ENCODE assay signal across 19 cellular contexts in the genomic region with DNA sequence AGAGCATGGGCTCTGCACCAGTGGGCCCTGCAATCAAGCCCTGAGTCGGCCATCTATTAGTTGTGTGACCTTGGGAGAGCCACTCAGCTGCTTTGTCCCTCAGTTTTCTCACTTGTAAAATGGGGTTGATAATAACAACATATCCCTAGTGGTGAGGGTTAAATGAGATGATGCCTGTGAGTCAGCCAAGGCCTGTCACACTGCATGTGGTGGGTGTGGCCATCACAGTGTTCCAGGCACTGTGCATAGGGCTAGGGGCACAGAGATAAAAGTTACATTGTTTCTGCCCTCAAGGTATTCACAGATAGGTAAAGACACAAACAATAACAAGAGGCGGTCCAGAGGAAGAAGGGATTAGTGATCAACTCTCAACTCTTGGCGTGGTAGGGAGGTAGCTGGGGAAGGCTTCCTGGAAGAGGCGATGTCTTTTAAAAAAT. TPM values are rescaled to one million over a fixed set of nuclear protein-coding genes. Genes with fewer than 3 reads are reported as not detected.
DNase-seq lines count a peak whose midpoint lies in the region; ATAC-seq, FAIRE-seq and TF ChIP-seq lines count a peak whose summit lies in the region.
"Had no signal": no experiment of that assay in that cellular context is flagged by ENCODE, and none has a peak within 500 bp of the region (broad histone marks: within the 10 kb centered on the region; RNA-seq: fewer than 3 reads in every experiment).

No MANE protein-coding gene starts in this region.

- peak; percentile 84 for FAIRE-seq in K562 (lab: Jason Lieb, UNC)
- FAIRE-seq: GM12892, TTC549 had no signal

- H3K4me3 ChIP-seq in SK-N-SH (ENCODE audit: low read depth in 2 of 2, low read length in 1 of 2) (no peak overlapping the region), HCT116 (replicated peaks in 1 of 2; ENCODE audit: low read depth in 1 of 2, low read length in 2 of 2) (no peak overlapping the region), K562 (no peak overlapping the region)

- H3K27me3 Mint-ChIP-seq in nephron progenitor cell (ENCODE audit: low read depth, poor library complexity) = peaks cover 1% of the 10 kb centered on the region
- H3K27me3 Mint-ChIP-seq: activated naive CD8-positive, alpha-beta T cell had no signal

- H3K27ac ChIP-seq in SK-N-SH (ENCODE audit: low read depth in 2 of 2, low read length in 1 of 2) = no peak overlapping the region
- no peak overlapping the region for H3K27ac ChIP-seq in HCT116 (ENCODE audit: low read depth, low read length)
- H3K27ac ChIP-seq in K562 (ENCODE audit: extremely low read depth, low read depth, low read length) = no peak overlapping the region; the same call in 2 of the 3 replicates
- H3K27ac ChIP-seq: 22Rv1 had no signal

- WGBS in SK-N-SH (ENCODE audit: low lambda C conversion rate) = 88% methylated on average over 4 of the region's 4 CpGs
- WGBS in K562 (ENCODE audit: insufficient coverage, low coverage, missing lambda C conversion rate) = 35% methylated on average over 4 of the region's 4 CpGs

- H3K9me3 ChIP-seq in SK-N-SH (no peaks in the 10 kb centered on the region), HCT116 (ENCODE audit: control insufficient read depth in 1 of 2, insufficient read depth in 1 of 2, low read depth in 1 of 2, low read length in 2 of 2) (no peaks in the 10 kb centered on the region), K562 (replicated peaks; ENCODE audit: control insufficient read depth, insufficient read depth, low read depth, low read length) (no peaks in the 10 kb centered on the region)

- H4K20me1 ChIP-seq in SK-N-SH (ENCODE audit: insufficient read depth) = peaks cover 87% of the 10 kb centered on the region
- no peaks in the 10 kb centered on the region for H4K20me1 ChIP-seq in HCT116 (ENCODE audit: insufficient read depth)
- H4K20me1 ChIP-seq in K562 (replicated peaks; ENCODE audit: control insufficient read depth, insufficient read depth, low read length) = peaks cover 15% of the 10 kb centered on the region; the same call in 1 of the 2 replicates

- peaks cover 49% of the 10 kb centered on the region for H3K36me3 Mint-ChIP-seq in nephron progenitor cell (ENCODE audit: low read depth)
- H3K36me3 Mint-ChIP-seq: activated naive CD8-positive, alpha-beta T cell; CD4-positive, alpha-beta memory T cell; naive thymus-derived CD4-positive, alpha-beta T cell had no signal

- H3F3A ChIP-seq in SK-N-SH (replicated peaks; ENCODE audit: insufficient read depth) = peaks cover 21% of the 10 kb centered on the region

- no peak for TF ChIP-seq POLR2A in HCT116 (IDR thresholded peaks at IDR 0.05; ENCODE audit: borderline replicate concordance, extremely low read depth, insufficient read depth, insufficient read length)
- TF ChIP-seq POLR2A in K562 (conservative IDR thresholded peaks at IDR 0.05) = no peak

- H3K9me1 ChIP-seq in K562 (ENCODE audit: control insufficient read depth, insufficient read depth, low read length) = peaks cover 4% of the 10 kb centered on the region

- H2AFZ ChIP-seq in SK-N-SH (ENCODE audit: low read depth) (no peak overlapping the region), HCT116 (ENCODE audit: low read depth, low read length, poor library complexity, severe bottlenecking) (no peak overlapping the region), K562 (ENCODE audit: low read depth, low read length) (no peak overlapping the region)

- TF ChIP-seq RAD21 in SK-N-SH (IDR thresholded peaks at IDR 0.05; ENCODE audit: low read length) = no peak
- TF ChIP-seq RAD21 in HCT116 (IDR thresholded peaks at IDR 0.05; ENCODE audit: low read depth) = no peak
- no peak for TF ChIP-seq RAD21 in K562 (CRISPR knock-in tag; conservative IDR thresholded peaks at IDR 0.05 in 1 of 2, IDR thresholded peaks at IDR 0.05 in 1 of 2)

- no peak overlapping the region for H3K9ac ChIP-seq in SK-N-SH
- no peak overlapping the region for H3K9ac ChIP-seq in HCT116 (ENCODE audit: low read length)
- H3K9ac ChIP-seq in K562 (ENCODE audit: insufficient read depth in 1 of 2, low read depth in 2 of 2, low read length in 2 of 2) = no peak overlapping the region; a peak in 1 of 4 replicates

- DNase-seq in SK-N-SH (no peak), HCT116 (ENCODE audit: low read depth, low spot score) (no peak), K562 (ENCODE audit: extremely low read depth in 1 of 4, low spot score in 3 of 4) (peak; percentile 62 to 81 (median 70)), nephron progenitor cell (no peak), NCI-H1092 (lab: John Stamatoyannopoulos, UW) (no peak)
- DNase-seq in NK-92 treated with Interleukin-12 subunit alpha and Interleukin-12 subunit beta, amount 100 ng/mL, for 24 hours (lab: John Stamatoyannopoulos, UW) = no peak
- DNase-seq: activated CD8-positive, alpha-beta memory T cell treated with anti-CD3 and anti-CD28 coated beads, Interleukin-2, amount 50 U/mL, for 4 hours; CD4-positive, alpha-beta memory T cell; left colon; naive thymus-derived CD4-positive, alpha-beta T cell; NCI-H82; SIG-M5; stimulated activated CD4-positive, alpha-beta T cell treated with anti-CD3 and anti-CD28 coated beads, Interleukin-2, amount 100 ng/mL, for 48 hours had no signal

- POLR2A ChIA-PET in SK-N-SH (lab: Yijun Ruan, JAX) = interaction anchor here (1.2 kb wide), 1 partner anchor 12 kb away, joined by 3 read pairs; no protein-coding TSS in a partner anchor
- POLR2A ChIA-PET in HCT116 (lab: Charles Lee) = no interaction called here
- POLR2A ChIA-PET in K562 (lab: Yijun Ruan, JAX) = interaction anchor here (0.6 to 1.8 kb wide), 2 partner anchors 15 to 19 kb away, joined by 3 to 6 read pairs; no protein-coding TSS in a partner anchor

- RAD21 ChIA-PET in HCT116 (lab: Charles Lee; ENCODE audit: low non-redundant PET in 1 of 2, low total read pairs in 2 of 2, uncharacterized antibody in 2 of 2, unreplicated experiment in 2 of 2) = no interaction called here

- TF ChIP-seq CTCF in SK-N-SH (IDR thresholded peaks at IDR 0.05) = no peak
- no peak for TF ChIP-seq CTCF in HCT116 (IDR thresholded peaks at IDR 0.05 in 2 of 3, conservative IDR thresholded peaks at IDR 0.05 in 1 of 3; ENCODE audit: borderline replicate concordance in 1 of 3, insufficient read depth in 1 of 3, low read depth in 2 of 3, low read length in 2 of 3)
- no peak; a peak in 1 of 6 replicates for TF ChIP-seq CTCF in K562 (IDR thresholded peaks at IDR 0.05 in 2 of 3, conservative IDR thresholded peaks at IDR 0.05 in 1 of 3; ENCODE audit: insufficient read depth in 2 of 3, low read depth in 1 of 3, low read length in 3 of 3)
- no peak for TF ChIP-seq CTCF in nephron progenitor cell (IDR thresholded peaks at IDR 0.05)

- BruUV-seq in HCT116 (replicated peaks; lab: Mats Ljungman, UMichigan) (no TSS peak), K562 (replicated peaks; lab: Mats Ljungman, UMichigan) (no TSS peak)

- H3K27ac Mint-ChIP-seq in nephron progenitor cell = peak overlapping the region; percentile 40
- H3K27ac Mint-ChIP-seq: activated naive CD8-positive, alpha-beta T cell had no signal

- H3K9me2 ChIP-seq in SK-N-SH (no peaks in the 10 kb centered on the region), HCT116 (ENCODE audit: insufficient read depth) (no peaks in the 10 kb centered on the region)

- peaks cover 6 to 23% of the 10 kb centered on the region in 2 experiments for H3K36me3 ChIP-seq in SK-N-SH (replicated peaks in 1 of 2; ENCODE audit: control insufficient read depth in 1 of 2, insufficient read depth in 2 of 2, low read length in 1 of 2)
- no peaks in the 10 kb centered on the region for H3K36me3 ChIP-seq in HCT116 (ENCODE audit: control insufficient read depth in 1 of 2, insufficient read depth in 2 of 2, low read length in 2 of 2)
- H3K36me3 ChIP-seq in K562 (ENCODE audit: control insufficient read depth, insufficient read depth, low read length) = peaks cover 35% of the 10 kb centered on the region; the same call in 2 of the 3 replicates

- H3K79me2 ChIP-seq in SK-N-SH (ENCODE audit: insufficient read depth) (peaks cover 97% of the 10 kb centered on the region), HCT116 (ENCODE audit: insufficient read depth, low read length) (no peaks in the 10 kb centered on the region), K562 (ENCODE audit: control insufficient read depth, insufficient read depth, low read length) (peaks cover 52% of the 10 kb centered on the region)

- ATAC-seq in SK-N-SH treated with all-trans-retinoic acid at 6 μM for 48 hours (no peak), HCT116 (peak; percentile 51), K562 (peak; percentile 79), GM18861 (IDR thresholded peaks at IDR 0.05; ENCODE audit: unreplicated experiment) (no peak)
- ATAC-seq: left colon; naive thymus-derived CD4-positive, alpha-beta T cell had no signal

- H3K4me1 Mint-ChIP-seq in nephron progenitor cell = peaks cover 72% of the 10 kb centered on the region

- TF ChIP-seq EP300 in SK-N-SH (IDR thresholded peaks at IDR 0.05; ENCODE audit: borderline replicate concordance in 1 of 2, low read depth in 1 of 2, low read length in 1 of 2) (no peak), K562 (IDR thresholded peaks at IDR 0.05; ENCODE audit: low read length) (no peak)

- H3K4me3 Mint-ChIP-seq in nephron progenitor cell = no peak overlapping the region
- H3K4me3 Mint-ChIP-seq: activated naive CD8-positive, alpha-beta T cell; CD4-positive, alpha-beta memory T cell had no signal

- CTCF ChIA-PET in SK-N-SH (lab: Yijun Ruan, JAX) = interaction anchor here (0.7 to 1.7 kb wide), 5 partner anchors 14 to 403 kb away, joined by 3 to 8 read pairs (median 5); no protein-coding TSS in a partner anchor
- CTCF ChIA-PET in HCT116 (lab: Charles Lee) = no interaction called here
- CTCF ChIA-PET in K562 (lab: Yijun Ruan, JAX; ENCODE audit: low intra/inter-chr PET ratio) = no interaction called here

- H3K4me2 ChIP-seq in SK-N-SH (no peak overlapping the region), HCT116 (ENCODE audit: low read length) (peak overlapping the region; percentile 72), K562 (ENCODE audit: insufficient read depth, low read length) (no peak overlapping the region; the same call in 1 of the 2 replicates)

- H3K4me1 ChIP-seq in SK-N-SH (ENCODE audit: control insufficient read depth in 1 of 2, insufficient read depth in 2 of 2, low read depth in 1 of 2, low read length in 1 of 2) = peaks cover 16 to 19% of the 10 kb centered on the region in 2 experiments; a peak in 3 of 4 replicates
- peaks cover 84 to 85% of the 10 kb centered on the region in 2 experiments for H3K4me1 ChIP-seq in HCT116 (ENCODE audit: control insufficient read depth in 1 of 2, insufficient read depth in 2 of 2, low read length in 2 of 2)
- peaks cover 36 to 51% of the 10 kb centered on the region in 2 experiments; a peak in 4 of 5 replicates for H3K4me1 ChIP-seq in K562 (replicated peaks in 1 of 2; ENCODE audit: control insufficient read depth in 2 of 2, insufficient read depth in 2 of 2, low read length in 2 of 2)

- in situ Hi-C loops in K562 (cut with MboI) = no loop called here

- intact Hi-C loops in HCT116 (cut with micrococcal nuclease) (no loop called here), K562 (cut with micrococcal nuclease) (no loop called here)

- H3K27me3 ChIP-seq in SK-N-SH (ENCODE audit: insufficient read depth) = no peaks in the 10 kb centered on the region
- no peaks in the 10 kb centered on the region for H3K27me3 ChIP-seq in HCT116 (ENCODE audit: insufficient read depth, low read length)
- H3K27me3 ChIP-seq in K562 (ENCODE audit: control insufficient read depth in 2 of 2, insufficient read depth in 2 of 2, low read length in 2 of 2) = no peaks in the 10 kb centered on the region

- H3K9me3 Mint-ChIP-seq in nephron progenitor cell = no peaks in the 10 kb centered on the region
- H3K9me3 Mint-ChIP-seq: CD4-positive, alpha-beta memory T cell; naive thymus-derived CD4-positive, alpha-beta T cell had no signal

RNA-seq across cellular contexts. Expression of a gene that starts 19.5 kb away (rescaled TPM):
- polyA plus RNA-seq in SK-N-SH (2012; rRNA removed) (3.8 and 4.5 TPM in 2 replicates), K562 (2011; rRNA removed) (5.3 and 9.2 TPM in 2 replicates), K562 (2014; fragmentation: Illumina TruSeq; extraction: Trizol) (1.1 and 1.4 TPM in 2 replicates), K562 (2014; fragmentation: Nextera tagmentation; extraction: Ambion mirVana) (under 1 TPM; 0.10 to 0.13 TPM), K562 (2014; rRNA removed) (4.6 and 6.9 TPM in 2 replicates)
- 2.1 and 3.6 TPM in 2 replicates for polyA plus RNA-seq in SK-N-SH (2012; cell fraction: cytosol; rRNA removed)
- polyA plus RNA-seq in SK-N-SH (2012; cell fraction: nucleus; rRNA removed) = 16.1 and 18.7 TPM in 2 replicates
- total RNA-seq in HCT116 (2021; ENCODE audit: unreplicated experiment) (6.6 TPM), K562 (2014; rRNA removed) (11.3 and 14.5 TPM in 2 replicates), K562 (2014; rRNA removed; fragmentation: Illumina TruSeq; extraction: Trizol) (1.7 and 2.5 TPM in 2 replicates), K562 (2015; rRNA removed; fragmentation: Illumina TruSeq; extraction: Trizol) (3.7 and 4.1 TPM in 2 replicates), K562 (2021) (14.2 and 15.5 TPM in 2 replicates)
- 2.9 and 3.0 TPM in 2 replicates for polyA plus RNA-seq in HCT116 (2012)
- 54.6 and 73.2 TPM in 2 replicates for total RNA-seq in K562 (2011; cell fraction: chromatin; rRNA removed; ENCODE audit: low replicate concordance)
- total RNA-seq in K562 (2011; cell fraction: nucleolus; rRNA removed) = 34.3 and 36.4 TPM in 2 replicates
- 49.6 and 69.7 TPM in 2 replicates for total RNA-seq in K562 (2011; cell fraction: nucleoplasm; rRNA removed)
- polyA plus RNA-seq in K562 (2011; cell fraction: cytosol; rRNA removed) = 4.6 and 10.2 TPM in 2 replicates
- polyA plus RNA-seq in K562 (2011; cell fraction: nucleus; rRNA removed) = 10.8 and 14.0 TPM in 2 replicates
- polyA plus RNA-seq in K562 (2012) = 7.4 and 21.2 TPM in 2 replicates
- 7.7 and 9.1 TPM in 2 replicates for polyA minus RNA-seq in K562 (2011; rRNA and poly(A)+ RNA removed)
- 12.8 and 25.8 TPM in 2 replicates for polyA minus RNA-seq in K562 (2011; cell fraction: cytosol; rRNA and poly(A)+ RNA removed)
- polyA minus RNA-seq in K562 (2011; cell fraction: nucleus; rRNA and poly(A)+ RNA removed) = 13.9 and 32.1 TPM in 2 replicates
- polyA plus RNA-seq: CD4-positive, alpha-beta memory T cell; naive thymus-derived CD4-positive, alpha-beta T cell had no signal

Comparison
In these comparisons a context has a peak if more than half of its experiments do, and no peak if none do; other contexts are left out.
1. DNase-seq: peak in K562 (4 of 4); none in SK-N-SH (single experiment), HCT116 (single experiment), nephron progenitor cell (single experiment), NK-92 treated with Interleukin-12 subunit alpha and Interleukin-12 subunit beta, amount 100 ng/mL, for 24 hours (single experiment) and NCI-H1092 (single experiment).
2. ATAC-seq: peak in HCT116 (single experiment) and K562 (single experiment); none in SK-N-SH treated with all-trans-retinoic acid at 6 μM for 48 hours (single experiment) and GM18861 (single experiment).